1 cellular context compared by ENCODE assay signal in genomic region chr1:25766721-25767436, GRCh38.
TF ChIP-seq lines count a peak whose summit lies in the region.

No MANE protein-coding gene starts in this region.

TF ChIP-seq in WTC11, 78 proteins besides CTCF, POLR2A, EP300 and RAD21 (continued from another document):
- no peak for TF ChIP-seq STAT6 (CRISPR knock-in tag; conservative IDR thresholded peaks at IDR 0.05; ENCODE audit: low read depth)
- no peak for TF ChIP-seq ETV6 (CRISPR knock-in tag; IDR thresholded peaks at IDR 0.05)
- no peak for TF ChIP-seq ZNF138 (CRISPR knock-in tag; conservative IDR thresholded peaks at IDR 0.05)
- no peak for TF ChIP-seq MLX (CRISPR knock-in tag; IDR thresholded peaks at IDR 0.05)
- TF ChIP-seq ZNF396 (CRISPR knock-in tag; IDR thresholded peaks at IDR 0.05; ENCODE audit: borderline replicate concordance), result no peak
- no peak for TF ChIP-seq ZNF232 (CRISPR knock-in tag; IDR thresholded peaks at IDR 0.05)
- no peak for TF ChIP-seq ESRRA (CRISPR knock-in tag; IDR thresholded peaks at IDR 0.05; ENCODE audit: borderline replicate concordance)
- TF ChIP-seq CDX4 (CRISPR knock-in tag; IDR thresholded peaks at IDR 0.05; ENCODE audit: borderline replicate concordance), result no peak
- TF ChIP-seq ZBTB43 (CRISPR knock-in tag; IDR thresholded peaks at IDR 0.05), result no peak
- no peak for TF ChIP-seq ERG (CRISPR knock-in tag; IDR thresholded peaks at IDR 0.05)
- TF ChIP-seq CBFB (CRISPR knock-in tag; IDR thresholded peaks at IDR 0.05; ENCODE audit: low read depth), result no peak
- TF ChIP-seq NFE2L1 (CRISPR knock-in tag; IDR thresholded peaks at IDR 0.05), result no peak
- no peak for TF ChIP-seq MAX (CRISPR knock-in tag; IDR thresholded peaks at IDR 0.05)
- no peak for TF ChIP-seq E2F4 (CRISPR knock-in tag; IDR thresholded peaks at IDR 0.05; ENCODE audit: borderline replicate concordance, low read depth)
- no peak for TF ChIP-seq FOXP4 (CRISPR knock-in tag; IDR thresholded peaks at IDR 0.05)
- no peak for TF ChIP-seq NR3C1 (CRISPR knock-in tag; conservative IDR thresholded peaks at IDR 0.05; ENCODE audit: low read depth)
